In the genomic region with DNA sequence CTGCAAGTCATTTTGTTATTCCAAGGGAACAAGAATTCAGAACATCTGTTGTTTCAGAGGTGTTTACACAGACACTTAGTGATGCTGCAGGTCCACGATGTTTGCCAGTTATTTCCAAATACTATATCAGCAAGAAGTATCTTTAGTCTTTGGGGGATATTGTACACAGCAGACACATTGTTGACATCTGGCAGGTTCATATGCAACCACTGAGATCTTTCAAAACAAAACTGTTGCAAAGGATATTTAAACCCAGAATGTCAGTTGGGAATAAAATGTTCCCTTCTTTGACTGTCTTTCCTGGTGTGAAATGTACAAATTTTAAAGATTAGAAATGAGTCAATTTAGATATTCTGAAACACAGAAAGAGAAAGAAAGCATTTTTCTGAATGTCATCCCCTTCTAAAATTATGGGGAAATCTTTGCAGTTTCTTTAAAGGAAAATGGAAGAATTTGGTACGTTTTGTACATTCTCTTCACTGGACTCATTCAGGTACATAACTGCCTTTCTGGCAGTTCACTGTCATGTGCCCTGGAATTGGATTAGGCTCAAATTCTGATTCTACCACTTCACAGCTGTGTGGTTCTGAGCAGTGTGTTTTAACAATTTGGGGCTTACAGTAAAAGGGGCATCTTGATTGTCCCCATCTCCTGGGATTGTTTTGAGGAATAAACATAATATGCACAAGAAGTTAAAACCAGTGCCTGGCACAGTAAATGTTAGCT, we compare ENCODE assay signal across 29 cellular contexts. TPM values are rescaled to one million over a fixed set of nuclear protein-coding genes. Genes with fewer than 3 reads are reported as not detected.
A peak's percentile ranks its signal among the peaks of the same experiment; 100 is the strongest.
DNase-seq lines count a peak whose midpoint lies in the region; ATAC-seq, FAIRE-seq and TF ChIP-seq lines count a peak whose summit lies in the region.
"Had no signal": no experiment of that assay in that cellular context is flagged by ENCODE, and none has a peak within 500 bp of the region (broad histone marks: within the 10 kb centered on the region; RNA-seq: fewer than 3 reads in every experiment).

No MANE protein-coding gene starts in this region.

- DNase-seq in AG10803 (ENCODE audit: low read depth) (peak; percentile 37), sciatic nerve (ENCODE audit: low spot score) (no peak), GM12891 (ENCODE audit: insufficient read length, low spot score) (no peak), CD1c-positive myeloid dendritic cell (ENCODE audit: extremely low spot score) (no peak)
- no peak for DNase-seq in effector CD4-positive, alpha-beta T cell
- DNase-seq: activated CD4-positive, alpha-beta memory T cell treated with anti-CD3 and anti-CD28 coated beads for 36 hours; activated naive CD4-positive, alpha-beta T cell; activated T-cell treated with anti-CD3 and anti-CD28 coated beads, Interleukin-2, amount 50 U/mL, for 72 hours; amniotic stem cell; DMS153; heart right ventricle; Kasumi-1; MV-4-11; NCI-H1436; NCI-H2081 treated with DMSO at 0.1 percent for 48 hours; NCI-H226; NCI-H526 treated with DMSO at 0.1 percent for 48 hours; pancreas; SHP77; stimulated activated CD8-positive, alpha-beta memory T cell treated with anti-CD3 and anti-CD28 coated beads, Interleukin-4, amount 100 ng/mL, for 48 hours had no signal

- no peaks in the 10 kb centered on the region for H3K27me3 ChIP-seq in gastroesophageal sphincter
- H3K27me3 ChIP-seq: BLaER1, heart right ventricle, pancreas, tibial artery, vagina had no signal

- H3K4me1 ChIP-seq in gastroesophageal sphincter = peaks cover 4 to 40% (median 9%) of the 10 kb centered on the region in 3 donors
- H3K4me1 ChIP-seq: BLaER1, pancreas, tibial artery, vagina had no signal

- TF ChIP-seq CTCF in AG10803 (conservative IDR thresholded peaks at IDR 0.05; ENCODE audit: low read length) (no peak), gastroesophageal sphincter (IDR thresholded peaks at IDR 0.05) (no peak)

- H3K4me3 ChIP-seq in AG10803 (ENCODE audit: low read length) (no peak overlapping the region), gastroesophageal sphincter (no peak overlapping the region)
- H3K4me3 ChIP-seq: BLaER1, heart right ventricle, pancreas, tibial artery, vagina had no signal

- H3K36me3 ChIP-seq in gastroesophageal sphincter = no peaks in the 10 kb centered on the region
- H3K36me3 ChIP-seq: BLaER1, heart right ventricle, pancreas, tibial artery, vagina had no signal

- 31 to 56% (median 52%) methylated on average over 2 of the region's 2 CpGs for WGBS in adipose tissue, 3 donors
- 52 to 53% methylated on average over 2 of the region's 2 CpGs for WGBS in gastroesophageal sphincter (ENCODE audit: low coverage in 1 of 2), 2 donors

- TF ChIP-seq POLR2A in gastroesophageal sphincter (IDR thresholded peaks at IDR 0.05) (no peak), GM12891 (IDR thresholded peaks at IDR 0.05; ENCODE audit: low read depth, low read length) (no peak)

- H3K9me3 ChIP-seq in gastroesophageal sphincter = no peaks in the 10 kb centered on the region
- H3K9me3 ChIP-seq: BLaER1, heart right ventricle, pancreas, tibial artery, vagina had no signal

- H3K27ac ChIP-seq in adipose tissue (ENCODE audit: low read depth, low read length) = peak overlapping the region; percentile 75
- H3K27ac ChIP-seq in gastroesophageal sphincter = peak overlapping the region; percentile 39 to 63 (median 62)
- H3K27ac ChIP-seq: BLaER1, pancreas, tibial artery, vagina had no signal

- no peak for FAIRE-seq in GM12891 (lab: Jason Lieb, UNC)
- FAIRE-seq: endothelial cell of umbilical vein, GM12892, pancreas had no signal

- intact Hi-C loops in sciatic nerve (cut with DNase I) = no loop called here

- ATAC-seq in gastroesophageal sphincter (peak; percentile 91), sciatic nerve (peak; percentile 95), GM19395 (IDR thresholded peaks at IDR 0.05; ENCODE audit: unreplicated experiment) (no peak)
- ATAC-seq: activated CD4-positive, CD25-positive, alpha-beta regulatory T cell treated with anti-CD3 and anti-CD28 coated beads, Interleukin-2, amount 50 U/mL, for 24 hours had no signal

- TF ChIP-seq EP300 in gastroesophageal sphincter (IDR thresholded peaks at IDR 0.05) = no peak

TF ChIP-seq in GM12891, 5 proteins besides CTCF, POLR2A, EP300 and RAD21:
- TF ChIP-seq SPI1 (IDR thresholded peaks at IDR 0.05; ENCODE audit: low read depth, low read length) (no peak), PAX5 (IDR thresholded peaks at IDR 0.05; ENCODE audit: insufficient read depth, low read length, severe bottlenecking) (no peak), TAF1 (IDR thresholded peaks at IDR 0.05; ENCODE audit: low read depth, low read length) (no peak), POU2F2 (IDR thresholded peaks at IDR 0.05; ENCODE audit: low read depth, low read length) (no peak), POLR2AphosphoS5 (IDR thresholded peaks at IDR 0.05; ENCODE audit: low read depth, low read length) (no peak)
TF ChIP-seq in GM12891: peak in this region for 0.

RNA-seq across cellular contexts. Expression of gene CELF2, which starts 40.3 kb away (rescaled TPM):
- polyA plus RNA-seq in adipose tissue = 10 to 100 TPM in 2 of 3 donors, 1 to 10 TPM in 1; 3.5 to 26.7 (median 26.0) TPM
- 100 to 1,000 TPM in 3 of 4 donors, 10 to 100 TPM in 1; 82.4 to 122 (median 110) TPM for total RNA-seq in gastroesophageal sphincter
- total RNA-seq in sciatic nerve = 94.9 TPM
- 47.0 TPM for polyA plus RNA-seq in GM12891 (2012; ENCODE audit: low read depth, missing spikeins)
